In genomic region chr1:216119600-216119999, GRCh38 we compare ENCODE assay signal across 9 cellular contexts.
DNase-seq lines count a peak whose midpoint lies in the region; ATAC-seq and TF ChIP-seq lines count a peak whose summit lies in the region.
"Had no signal": no experiment of that assay in that cellular context is flagged by ENCODE, and none has a peak within 500 bp of the region (broad histone marks: within the 10 kb centered on the region; RNA-seq: fewer than 3 reads in every experiment).

No MANE protein-coding gene starts in this region.

- no peaks in the 10 kb centered on the region for H3K4me1 ChIP-seq in left lung

- no peak for TF ChIP-seq CTCF in left lung (IDR thresholded peaks at IDR 0.05)

- intact Hi-C loops in left lung (cut with DNase I) = no loop called here
- intact Hi-C loops in left ventricle myocardium superior (cut with micrococcal nuclease) = no loop called here

- no peak overlapping the region for H3K4me3 ChIP-seq in left lung

- H3K36me3 ChIP-seq in left lung = no peaks in the 10 kb centered on the region

- H3K27ac ChIP-seq in left lung = no peak overlapping the region

- ATAC-seq in HG03432 (IDR thresholded peaks at IDR 0.05; ENCODE audit: unreplicated experiment) (peak; percentile 68), left lung (peak; percentile 53), HG03045 (IDR thresholded peaks at IDR 0.05; ENCODE audit: unreplicated experiment) (no peak), left ventricle myocardium superior (no peak)

- no peaks in the 10 kb centered on the region for H3K9me3 ChIP-seq in left lung

- DNase-seq in NCI-H2227 (lab: John Stamatoyannopoulos, UW; ENCODE audit: unreplicated experiment) = peak; percentile 8
- DNase-seq in NCI-H2227 treated with DMSO at 0.1 percent for 48 hours (lab: John Stamatoyannopoulos, UW) = no peak
- peak; percentile 55 for DNase-seq in RKO (ENCODE audit: low spot score)
- no peak for DNase-seq in left lung
- DNase-seq in occipital lobe (lab: John Stamatoyannopoulos, UW) = no peak
- DNase-seq in left ventricle myocardium superior = no peak
- DNase-seq: CD4-positive, CD25-positive, alpha-beta regulatory T cell had no signal

- no peaks in the 10 kb centered on the region for H3K27me3 ChIP-seq in left lung

Comparison
In these comparisons a context has a peak if more than half of its experiments do, and no peak if none do; other contexts are left out.
1. DNase-seq: peak in NCI-H2227 (single experiment) and RKO (single experiment); none in NCI-H2227 treated with DMSO at 0.1 percent for 48 hours (single experiment), left lung (0 of 2), occipital lobe (single experiment) and left ventricle myocardium superior (single experiment).
2. ATAC-seq: peak in HG03432 (single experiment) and left lung (single experiment); none in HG03045 (single experiment) and left ventricle myocardium superior (single experiment).